ENCODE assay signal across 1 cellular context in the genomic region with DNA sequence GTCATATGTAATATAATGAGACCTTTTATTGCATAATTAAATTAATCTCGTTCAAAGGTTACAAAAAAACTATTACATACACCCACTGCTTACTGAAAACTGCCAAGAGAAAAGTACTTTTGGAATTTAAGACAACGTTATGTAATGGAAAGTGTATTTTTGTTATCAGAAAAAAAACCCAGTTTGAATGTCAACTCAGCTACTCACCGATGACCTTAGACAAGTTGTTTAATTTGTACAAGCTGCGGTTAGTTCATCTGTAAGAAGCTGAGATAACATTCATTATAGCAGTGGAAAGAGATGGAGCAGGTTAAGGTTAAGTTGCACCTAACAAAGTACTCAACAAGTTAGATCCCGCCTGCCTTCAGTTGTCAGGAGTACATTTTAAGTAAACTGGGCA.
TF ChIP-seq lines count a peak whose summit lies in the region.

No MANE protein-coding gene starts in this region.

TF ChIP-seq in IMR-90, 13 proteins besides CTCF, POLR2A, EP300 and RAD21 (continued from another document):
- TF ChIP-seq, protein P1, sequence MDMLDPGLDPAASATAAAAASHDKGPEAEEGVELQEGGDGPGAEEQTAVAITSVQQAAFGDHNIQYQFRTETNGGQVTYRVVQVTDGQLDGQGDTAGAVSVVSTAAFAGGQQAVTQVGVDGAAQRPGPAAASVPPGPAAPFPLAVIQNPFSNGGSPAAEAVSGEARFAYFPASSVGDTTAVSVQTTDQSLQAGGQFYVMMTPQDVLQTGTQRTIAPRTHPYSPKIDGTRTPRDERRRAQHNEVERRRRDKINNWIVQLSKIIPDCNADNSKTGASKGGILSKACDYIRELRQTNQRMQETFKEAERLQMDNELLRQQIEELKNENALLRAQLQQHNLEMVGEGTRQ (IDR thresholded peaks at IDR 0.05; ENCODE audit: low read depth, low read length) = no peak
